In genomic region chr17:41800601-41801373, GRCh38 we compare ENCODE assay signal across 2 cellular contexts.
A peak's percentile ranks its signal among the peaks of the same experiment; 100 is the strongest.
TF ChIP-seq lines count a peak whose summit lies in the region.

No MANE protein-coding gene starts in this region.

TF ChIP-seq in IMR-90, 13 proteins besides CTCF, POLR2A, EP300 and RAD21:
- TF ChIP-seq MAFK (IDR thresholded peaks at IDR 0.05; ENCODE audit: low read depth, low read length) (no peak), CEBPB (IDR thresholded peaks at IDR 0.05; ENCODE audit: low read depth, low read length) (no peak), RCOR1 (IDR thresholded peaks at IDR 0.05; ENCODE audit: insufficient replicate concordance, low read length) (no peak), BHLHE40 (IDR thresholded peaks at IDR 0.05; ENCODE audit: low read depth, low read length) (no peak), FOS (IDR thresholded peaks at IDR 0.05; ENCODE audit: low read depth, low read length) (no peak), SMC3 (IDR thresholded peaks at IDR 0.05; ENCODE audit: low read depth, low read length) (no peak), MXI1 (IDR thresholded peaks at IDR 0.05; ENCODE audit: borderline replicate concordance, low read depth, low read length) (no peak), NFE2L2 (IDR thresholded peaks at IDR 0.05; ENCODE audit: low read depth, low read length) (no peak), CHD1 (IDR thresholded peaks at IDR 0.05; ENCODE audit: low read depth, low read length) (no peak), ELK1 (IDR thresholded peaks at IDR 0.05; ENCODE audit: borderline replicate concordance, low read depth, low read length) (no peak), RFX5 (IDR thresholded peaks at IDR 0.05; ENCODE audit: low read depth, low read length) (no peak)
- TF ChIP-seq, protein P1, sequence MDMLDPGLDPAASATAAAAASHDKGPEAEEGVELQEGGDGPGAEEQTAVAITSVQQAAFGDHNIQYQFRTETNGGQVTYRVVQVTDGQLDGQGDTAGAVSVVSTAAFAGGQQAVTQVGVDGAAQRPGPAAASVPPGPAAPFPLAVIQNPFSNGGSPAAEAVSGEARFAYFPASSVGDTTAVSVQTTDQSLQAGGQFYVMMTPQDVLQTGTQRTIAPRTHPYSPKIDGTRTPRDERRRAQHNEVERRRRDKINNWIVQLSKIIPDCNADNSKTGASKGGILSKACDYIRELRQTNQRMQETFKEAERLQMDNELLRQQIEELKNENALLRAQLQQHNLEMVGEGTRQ (IDR thresholded peaks at IDR 0.05; ENCODE audit: low read depth, low read length), result no peak

TF ChIP-seq in liver, 16 proteins besides CTCF, POLR2A, EP300 and RAD21:
- no peak for TF ChIP-seq GABPA (IDR thresholded peaks at IDR 0.05 in 1 of 2, conservative IDR thresholded peaks at IDR 0.05 in 1 of 2)
- TF ChIP-seq HNF4A (conservative IDR thresholded peaks at IDR 0.05), result peak; percentile 40 to 73
- no peak for TF ChIP-seq YY1 (IDR thresholded peaks at IDR 0.05)
- TF ChIP-seq, protein P2, sequence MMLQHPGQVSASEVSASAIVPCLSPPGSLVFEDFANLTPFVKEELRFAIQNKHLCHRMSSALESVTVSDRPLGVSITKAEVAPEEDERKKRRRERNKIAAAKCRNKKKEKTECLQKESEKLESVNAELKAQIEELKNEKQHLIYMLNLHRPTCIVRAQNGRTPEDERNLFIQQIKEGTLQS (IDR thresholded peaks at IDR 0.05), result no peak
- TF ChIP-seq FOXA1 (IDR thresholded peaks at IDR 0.05), result no peak
- TF ChIP-seq NR2F2 (IDR thresholded peaks at IDR 0.05), result no peak
